Comparison of ENCODE assay signal across 1 cellular context in the genomic region with DNA sequence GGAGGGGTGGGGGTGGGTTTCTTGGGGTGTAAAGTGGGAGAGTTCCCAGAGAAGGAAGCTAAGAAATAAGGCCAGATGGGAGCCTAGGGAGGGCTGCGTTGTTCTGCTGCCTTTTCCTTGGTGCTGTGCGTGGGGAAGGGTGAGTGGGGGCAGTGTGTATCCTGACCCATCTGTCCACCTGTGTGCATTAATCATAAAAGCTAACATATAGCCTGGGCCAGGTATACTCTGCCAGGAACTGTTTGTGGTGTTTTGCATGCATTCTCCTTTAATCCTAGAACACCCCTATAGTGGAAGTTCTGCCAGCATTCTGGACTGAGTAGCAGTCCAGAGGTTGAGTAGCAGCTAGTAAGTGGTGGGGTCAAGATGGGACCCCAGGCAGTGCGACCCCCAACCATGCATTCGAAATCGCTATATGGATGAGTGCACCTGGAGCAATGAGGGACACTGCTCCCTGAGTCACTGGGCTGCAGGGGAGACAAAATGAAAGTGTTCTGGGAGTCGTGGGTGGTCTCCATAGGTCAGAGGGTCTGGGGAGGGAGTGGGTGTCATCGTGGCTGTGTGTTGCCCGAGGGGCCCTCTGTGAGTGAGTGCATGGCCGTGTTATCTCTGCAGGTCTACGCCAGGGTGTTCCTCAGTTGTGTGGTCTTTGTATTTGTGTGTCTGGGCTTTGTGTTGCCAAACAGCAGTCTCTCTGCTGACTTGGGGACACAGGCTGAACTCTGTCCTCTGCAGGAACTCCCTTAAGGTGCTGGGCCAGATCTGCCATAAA.
TF ChIP-seq lines count a peak whose summit lies in the region.

No MANE protein-coding gene starts in this region.

TF ChIP-seq in K562, 482 proteins besides CTCF, POLR2A, EP300 and RAD21 (continued from another document):
- TF ChIP-seq, protein P1, sequence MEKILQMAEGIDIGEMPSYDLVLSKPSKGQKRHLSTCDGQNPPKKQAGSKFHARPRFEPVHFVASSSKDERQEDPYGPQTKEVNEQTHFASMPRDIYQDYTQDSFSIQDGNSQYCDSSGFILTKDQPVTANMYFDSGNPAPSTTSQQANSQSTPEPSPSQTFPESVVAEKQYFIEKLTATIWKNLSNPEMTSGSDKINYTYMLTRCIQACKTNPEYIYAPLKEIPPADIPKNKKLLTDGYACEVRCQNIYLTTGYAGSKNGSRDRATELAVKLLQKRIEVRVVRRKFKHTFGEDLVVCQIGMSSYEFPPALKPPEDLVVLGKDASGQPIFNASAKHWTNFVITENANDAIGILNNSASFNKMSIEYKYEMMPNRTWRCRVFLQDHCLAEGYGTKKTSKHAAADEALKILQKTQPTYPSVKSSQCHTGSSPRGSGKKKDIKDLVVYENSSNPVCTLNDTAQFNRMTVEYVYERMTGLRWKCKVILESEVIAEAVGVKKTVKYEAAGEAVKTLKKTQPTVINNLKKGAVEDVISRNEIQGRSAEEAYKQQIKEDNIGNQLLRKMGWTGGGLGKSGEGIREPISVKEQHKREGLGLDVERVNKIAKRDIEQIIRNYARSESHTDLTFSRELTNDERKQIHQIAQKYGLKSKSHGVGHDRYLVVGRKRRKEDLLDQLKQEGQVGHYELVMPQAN (IDR thresholded peaks at IDR 0.05; ENCODE audit: borderline replicate concordance), result no peak
